Comparison of ENCODE assay signal across 8 cellular contexts in the genomic region with DNA sequence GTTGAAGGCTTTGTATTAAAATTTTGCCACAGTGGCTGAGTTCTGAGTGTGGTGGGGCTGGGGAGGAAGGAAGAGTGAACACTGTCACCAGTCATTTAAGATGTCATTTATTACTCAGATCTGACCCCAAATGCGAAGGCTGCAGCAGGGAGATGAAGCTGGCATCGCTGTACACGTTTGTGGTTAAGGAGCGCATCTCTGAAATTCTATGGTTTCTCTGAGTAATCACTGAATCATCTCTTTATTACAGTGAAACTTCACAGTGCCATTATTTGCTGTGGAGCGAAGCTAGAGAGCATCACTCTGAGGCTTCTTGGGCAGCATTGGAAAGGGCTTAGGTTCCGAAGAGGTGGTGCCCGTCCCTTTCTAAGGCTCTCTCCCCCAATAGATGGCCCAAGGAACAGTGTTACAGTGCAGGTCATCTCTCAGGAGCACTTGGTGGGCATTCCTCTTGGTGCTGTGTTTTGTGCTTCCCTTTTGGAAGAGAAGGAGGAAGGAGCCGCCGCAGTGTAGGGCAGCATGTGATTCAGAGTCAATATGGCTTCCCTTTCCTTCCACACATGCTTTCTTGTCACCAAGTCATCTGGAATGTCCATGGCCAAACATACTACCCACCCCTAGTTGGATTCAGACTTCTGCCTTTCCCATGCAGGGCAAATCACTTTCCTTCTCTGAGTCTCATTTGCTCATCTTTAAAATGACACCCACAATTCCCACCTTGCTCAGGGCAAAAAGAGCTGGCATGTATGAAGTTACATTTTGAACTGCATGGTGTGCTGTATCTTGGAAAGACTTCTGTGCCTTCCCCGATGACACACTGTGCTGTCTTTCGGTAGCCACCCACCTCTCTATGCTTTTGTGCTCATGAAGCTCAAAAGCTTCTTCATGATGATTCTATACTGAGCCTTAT. TPM values are rescaled to one million over a fixed set of nuclear protein-coding genes. Genes with fewer than 3 reads are reported as not detected.
DNase-seq lines count a peak whose midpoint lies in the region; ATAC-seq and TF ChIP-seq lines count a peak whose summit lies in the region.

No MANE protein-coding gene starts in this region.

- H3K4me1 ChIP-seq in left ventricle myocardium inferior, result no peaks in the 10 kb centered on the region

- no peak for TF ChIP-seq CTCF in epithelial cell of esophagus (IDR thresholded peaks at IDR 0.05; ENCODE audit: insufficient read depth, low read depth, low read length, missing control alignments)
- TF ChIP-seq CTCF in left ventricle myocardium inferior (IDR thresholded peaks at IDR 0.05; ENCODE audit: borderline replicate concordance), result no peak

- peak; percentile 70 to 79 for DNase-seq in activated CD4-positive, alpha-beta T cell treated with anti-CD3 and anti-CD28 coated beads, Interleukin-2, amount 50 U/mL, for 48 hours
- DNase-seq in epithelial cell of esophagus (ENCODE audit: low read depth) (peak; percentile 83), NCI-H82 treated with DMSO at 0.1 percent for 48 hours (lab: John Stamatoyannopoulos, UW; ENCODE audit: unreplicated experiment) (no peak), left ventricle myocardium inferior (no peak), UCSD-AML1 (lab: John Stamatoyannopoulos, UW; ENCODE audit: unreplicated experiment) (no peak)
- peak; percentile 36 for DNase-seq in stimulated activated CD8-positive, alpha-beta memory T cell treated with anti-CD3 and anti-CD28 coated beads, Interleukin-12 subunit alpha, Interleukin-12 subunit beta, amount 100 ng/mL, for 4 hours (ENCODE audit: low read depth)

- ATAC-seq in GM19035 (IDR thresholded peaks at IDR 0.05; ENCODE audit: unreplicated experiment) (peak; percentile 60), HG03520 (IDR thresholded peaks at IDR 0.05; ENCODE audit: unreplicated experiment) (peak; percentile 42)

- H3K27me3 ChIP-seq in left ventricle myocardium inferior (ENCODE audit: low read depth), result peaks cover 68% of the 10 kb centered on the region

- H3K27ac ChIP-seq in left ventricle myocardium inferior (replicated peaks), result no peak overlapping the region

- H3K4me3 ChIP-seq in epithelial cell of esophagus (ENCODE audit: low read length) (no peak overlapping the region), left ventricle myocardium inferior (no peak overlapping the region)

- H3K9me3 ChIP-seq in left ventricle myocardium inferior (replicated peaks), result no peaks in the 10 kb centered on the region

- H3K36me3 ChIP-seq in left ventricle myocardium inferior, result no peaks in the 10 kb centered on the region

- intact Hi-C loops in left ventricle myocardium inferior (cut with micrococcal nuclease), result no loop called here

RNA-seq across cellular contexts. Expression of a gene that starts 9.3 kb away (rescaled TPM):
- total RNA-seq in left ventricle myocardium inferior, result not detected

RNA-seq across cellular contexts. Expression of a gene that starts 33.7 kb away (rescaled TPM):
- total RNA-seq in left ventricle myocardium inferior, result not detected

Comparison
In these comparisons a context has a peak if more than half of its experiments do, and no peak if none do; other contexts are left out.
1. DNase-seq: peak in activated CD4-positive, alpha-beta T cell treated with anti-CD3 and anti-CD28 coated beads, Interleukin-2, amount 50 U/mL, for 48 hours (2 of 2), epithelial cell of esophagus (single experiment) and stimulated activated CD8-positive, alpha-beta memory T cell treated with anti-CD3 and anti-CD28 coated beads, Interleukin-12 subunit alpha, Interleukin-12 subunit beta, amount 100 ng/mL, for 4 hours (single experiment); none in NCI-H82 treated with DMSO at 0.1 percent for 48 hours (single experiment), left ventricle myocardium inferior (single experiment) and UCSD-AML1 (single experiment).